8 cellular contexts compared by ENCODE assay signal in genomic region chr11:46277313-46277622, GRCh38. TPM values are rescaled to one million over a fixed set of nuclear protein-coding genes. Genes with fewer than 3 reads are reported as not detected.
DNase-seq lines count a peak whose midpoint lies in the region; ATAC-seq and TF ChIP-seq lines count a peak whose summit lies in the region.

No MANE protein-coding gene starts in this region.

- H3K27ac Mint-ChIP-seq in activated T-helper 1 cell treated with anti-CD3 and anti-CD28 coated beads, Interleukin-12 subunit alpha, Interleukin-12 subunit beta, Interleukin-2, Interleukin-4 antibody, amounts not matched to agents 30 ng/mL and 10 ng/mL and 1 ng/mL, durations not matched to agents 14 hours and 24 hours and 36 hours: no peak overlapping the region
- no peak overlapping the region for H3K27ac Mint-ChIP-seq in immature natural killer cell

- H3K27ac ChIP-seq in VCaP (peak overlapping the region; percentile 88), thoracic aorta (no peak overlapping the region)

- H3K4me3 ChIP-seq in iPS-18c (ENCODE audit: insufficient read depth, low read depth, low read length): peak overlapping the region; percentile 74; the same call in 1 of the 2 replicates
- H3K4me3 ChIP-seq in thoracic aorta: peak overlapping the region; percentile 70

- peaks cover 2% of the 10 kb centered on the region for H3K36me3 Mint-ChIP-seq in activated T-helper 1 cell treated with anti-CD3 and anti-CD28 coated beads, Interleukin-12 subunit alpha, Interleukin-12 subunit beta, Interleukin-2, Interleukin-4 antibody, amounts not matched to agents 30 ng/mL and 10 ng/mL and 1 ng/mL, durations not matched to agents 14 hours and 24 hours and 36 hours (ENCODE audit: low read depth)
- H3K36me3 Mint-ChIP-seq in immature natural killer cell: no peaks in the 10 kb centered on the region

- H3K9me3 ChIP-seq in iPS-18c (ENCODE audit: control insufficient read depth, insufficient read depth, low read length) (no peaks in the 10 kb centered on the region), thoracic aorta (no peaks in the 10 kb centered on the region)

- no peak for TF ChIP-seq CTCF in VCaP (conservative IDR thresholded peaks at IDR 0.05)
- no peak for TF ChIP-seq CTCF in thoracic aorta (IDR thresholded peaks at IDR 0.05)

- H3K27me3 Mint-ChIP-seq in activated T-helper 1 cell treated with anti-CD3 and anti-CD28 coated beads, Interleukin-12 subunit alpha, Interleukin-12 subunit beta, Interleukin-2, Interleukin-4 antibody, amounts not matched to agents 30 ng/mL and 10 ng/mL and 1 ng/mL, durations not matched to agents 14 hours and 24 hours and 36 hours (ENCODE audit: insufficient read depth): peaks cover 41% of the 10 kb centered on the region
- peaks cover 13 to 26% (median 15%) of the 10 kb centered on the region in 3 donors for H3K27me3 Mint-ChIP-seq in immature natural killer cell (ENCODE audit: low read depth in 3 of 3)

- ATAC-seq in thoracic aorta (ENCODE audit: insufficient number of reproducible peaks, low FRiP score, low read depth): no peak

- H3K4me3 Mint-ChIP-seq in activated T-helper 1 cell treated with anti-CD3 and anti-CD28 coated beads, Interleukin-12 subunit alpha, Interleukin-12 subunit beta, Interleukin-2, Interleukin-4 antibody, amounts not matched to agents 30 ng/mL and 10 ng/mL and 1 ng/mL, durations not matched to agents 14 hours and 24 hours and 36 hours: no peak overlapping the region
- H3K4me3 Mint-ChIP-seq in immature natural killer cell: peak overlapping the region in 1 of 5 donors; percentile 56

- intact Hi-C loops in activated T-helper 1 cell treated with anti-CD3 and anti-CD28 coated beads, Interleukin-12 subunit alpha, Interleukin-12 subunit beta, Interleukin-2, Interleukin-4 antibody, amounts not matched to agents 30 ng/mL and 10 ng/mL and 1 ng/mL, durations not matched to agents 14 hours and 24 hours and 36 hours (cut with micrococcal nuclease): no loop called here

- no peaks in the 10 kb centered on the region for H3K9me3 Mint-ChIP-seq in activated T-helper 1 cell treated with anti-CD3 and anti-CD28 coated beads, Interleukin-12 subunit alpha, Interleukin-12 subunit beta, Interleukin-2, Interleukin-4 antibody, amounts not matched to agents 30 ng/mL and 10 ng/mL and 1 ng/mL, durations not matched to agents 14 hours and 24 hours and 36 hours
- H3K9me3 Mint-ChIP-seq in immature natural killer cell: peaks cover 0 to 3% (median 0%) of the 10 kb centered on the region in 6 donors

- no peaks in the 10 kb centered on the region for H3K27me3 ChIP-seq in thoracic aorta (replicated peaks; ENCODE audit: insufficient read depth)

- H3K36me3 ChIP-seq in thoracic aorta: no peaks in the 10 kb centered on the region

- peak; percentile 48 for DNase-seq in SKM-1 treated with dmso at 0.1 percent for 144 hours (lab: John Stamatoyannopoulos, UW; ENCODE audit: unreplicated experiment)
- DNase-seq in SKM-1 (lab: John Stamatoyannopoulos, UW; ENCODE audit: unreplicated experiment): no peak
- DNase-seq in thoracic aorta (ENCODE audit: low spot score): no peak
- DNase-seq in activated T-helper 1 cell treated with anti-CD3 and anti-CD28 coated beads, Interleukin-12 subunit alpha, Interleukin-12 subunit beta, Interleukin-2, Interleukin-4 antibody, amounts not matched to agents 30 ng/mL and 10 ng/mL and 1 ng/mL, durations not matched to agents 14 hours and 24 hours and 36 hours (ENCODE audit: low spot score): no peak
- DNase-seq in activated T-cell treated with anti-CD3 and anti-CD28 coated beads, Interleukin-2, amount 50 U/mL, for 48 hours: no peak
- DNase-seq in immature natural killer cell: no peak

- peaks cover 16 to 62% of the 10 kb centered on the region in 2 donors for H3K4me1 ChIP-seq in thoracic aorta (ENCODE audit: control insufficient read depth in 1 of 2, low read depth in 2 of 2)

- peaks cover 6% of the 10 kb centered on the region for H3K4me1 Mint-ChIP-seq in activated T-helper 1 cell treated with anti-CD3 and anti-CD28 coated beads, Interleukin-12 subunit alpha, Interleukin-12 subunit beta, Interleukin-2, Interleukin-4 antibody, amounts not matched to agents 30 ng/mL and 10 ng/mL and 1 ng/mL, durations not matched to agents 14 hours and 24 hours and 36 hours (ENCODE audit: low read depth)
- peaks cover 0 to 6% of the 10 kb centered on the region in 2 donors for H3K4me1 Mint-ChIP-seq in immature natural killer cell

RNA-seq across cellular contexts. Expression of gene CREB3L1, which starts 0.2 kb away (rescaled TPM):
- total RNA-seq in thoracic aorta: 1 to 10 TPM; 3.0 to 7.6 TPM
- 0.15 and 0.39 TPM in 2 replicates for total RNA-seq in activated T-helper 1 cell treated with anti-CD3 and anti-CD28 coated beads, Interleukin-12 subunit alpha, Interleukin-12 subunit beta, Interleukin-2, Interleukin-4 antibody, amounts not matched to agents 30 ng/mL and 10 ng/mL and 1 ng/mL, durations not matched to agents 14 hours and 24 hours and 36 hours
- not detected for polyA plus RNA-seq in immature natural killer cell
